Comparison of ENCODE assay signal across 22 cellular contexts in the genomic region with DNA sequence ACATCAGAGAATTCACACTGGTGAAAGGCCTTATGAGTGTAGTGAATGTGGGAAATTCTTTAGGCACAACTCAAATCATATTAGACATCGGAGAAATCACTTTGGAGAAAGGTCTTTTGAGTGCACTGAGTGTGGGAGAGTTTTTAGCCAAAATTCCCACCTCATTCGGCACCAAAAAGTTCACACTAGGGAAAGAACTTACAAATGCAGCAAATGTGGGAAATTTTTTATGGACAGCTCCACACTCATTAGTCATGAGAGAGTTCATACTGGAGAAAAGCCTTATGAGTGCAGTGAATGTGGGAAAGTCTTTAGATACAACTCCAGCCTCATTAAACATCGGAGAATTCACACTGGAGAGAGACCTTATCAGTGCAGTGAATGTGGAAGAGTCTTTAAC.
"Had no signal": no experiment of that assay in that cellular context is flagged by ENCODE, and none has a peak within 500 bp of the region (broad histone marks: within the 10 kb centered on the region; RNA-seq: fewer than 3 reads in every experiment).

No MANE protein-coding gene starts in this region.

- H3K4me3 Mint-ChIP-seq: naive thymus-derived CD8-positive, alpha-beta T cell; nephron progenitor cell; stimulated activated effector memory CD8-positive, alpha-beta T cell treated with anti-CD3 and anti-CD28 coated beads, Interleukin-12 subunit alpha, Interleukin-12 subunit beta, amount 100 ng/mL, for 72 hours; type B pancreatic cell had no signal

- H3K4me1 Mint-ChIP-seq: nephron progenitor cell had no signal

- H3K9me3 ChIP-seq: prostate gland, testis had no signal

- H3K27me3 ChIP-seq: dorsolateral prefrontal cortex, right atrium auricular region, sigmoid colon, stomach, testis, tibial artery had no signal

- H3K27ac ChIP-seq: dorsolateral prefrontal cortex, prostate gland, right atrium auricular region, sigmoid colon, stomach, testis, tibial artery had no signal

- H3K4me1 ChIP-seq: prostate gland, right atrium auricular region, sigmoid colon, stomach, testis, tibial artery had no signal

- H3K27me3 Mint-ChIP-seq: naive thymus-derived CD8-positive, alpha-beta T cell; type B pancreatic cell had no signal

- H3K27ac Mint-ChIP-seq: naive thymus-derived CD8-positive, alpha-beta T cell; nephron progenitor cell; stimulated activated effector memory CD8-positive, alpha-beta T cell treated with anti-CD3 and anti-CD28 coated beads, Interleukin-12 subunit alpha, Interleukin-12 subunit beta, amount 100 ng/mL, for 72 hours; type B pancreatic cell had no signal

- DNase-seq: dorsolateral prefrontal cortex; effector CD4-positive, alpha-beta T cell; hypothalamus; left ventricle myocardium superior; mesenchymal stem cell; midbrain; naive thymus-derived CD8-positive, alpha-beta T cell; nephron progenitor cell; nucleus accumbens; sigmoid colon; stimulated activated CD4-positive, alpha-beta T cell treated with anti-CD3 and anti-CD28 coated beads, Interleukin-2, amount 100 ng/mL, for 24 hours; stimulated activated CD4-positive, alpha-beta T cell treated with anti-CD3 and anti-CD28 coated beads, Interleukin-4, amount 100 ng/mL, for 24 hours; stimulated activated naive CD4-positive, alpha-beta T cell treated with Interleukin-2 at 50 U/mL for 16 hours; stomach; substantia nigra; testis; tibial artery had no signal

- H3K4me3 ChIP-seq: dorsolateral prefrontal cortex, lung, prostate gland, right atrium auricular region, sigmoid colon, stomach, testis, tibial artery had no signal

- ATAC-seq: left ventricle myocardium superior; naive thymus-derived CD8-positive, alpha-beta T cell; stimulated activated effector memory CD8-positive, alpha-beta T cell treated with anti-CD3 and anti-CD28 coated beads, Interleukin-12 subunit alpha, Interleukin-12 subunit beta, amount 100 ng/mL, for 72 hours had no signal
